Comparison of ENCODE assay signal across 8 cellular contexts in genomic region chr21:41767606-41768370, GRCh38. TPM values are rescaled to one million over a fixed set of nuclear protein-coding genes. Genes with fewer than 3 reads are reported as not detected.
DNase-seq lines count a peak whose midpoint lies in the region; ATAC-seq, FAIRE-seq and TF ChIP-seq lines count a peak whose summit lies in the region.

No MANE protein-coding gene starts in this region.

- H3K79me2 ChIP-seq in H9 (ENCODE audit: insufficient read depth, low read length) (no peaks in the 10 kb centered on the region), HepG2 (ENCODE audit: insufficient read depth, low read length) (peaks cover 35% of the 10 kb centered on the region)

- H3K27ac Mint-ChIP-seq in H9, result no peak overlapping the region; a peak in 1 of 7 replicates
- H3K27ac Mint-ChIP-seq in activated T-helper 1 cell treated with anti-CD3 and anti-CD28 coated beads, Interleukin-12 subunit alpha, Interleukin-12 subunit beta, Interleukin-2, Interleukin-4 antibody, amounts not matched to agents 30 ng/mL and 10 ng/mL and 1 ng/mL, durations not matched to agents 14 hours and 24 hours and 36 hours, result peak overlapping the region; percentile 67

- H3K18ac ChIP-seq in H9 (ENCODE audit: insufficient read length, low read depth, low read length), result no peak overlapping the region

- no peak overlapping the region for H3K14ac ChIP-seq in H9 (ENCODE audit: insufficient read depth, low read length)

- H3T11ph ChIP-seq in H9 (ENCODE audit: low read length), result no peak overlapping the region

- BruUV-seq in HepG2 (replicated peaks; lab: Mats Ljungman, UMichigan), result no TSS peak

- H3K4me1 Mint-ChIP-seq in H9, result peaks cover 61 to 78% of the 10 kb centered on the region in 2 experiments
- H3K4me1 Mint-ChIP-seq in activated T-helper 1 cell treated with anti-CD3 and anti-CD28 coated beads, Interleukin-12 subunit alpha, Interleukin-12 subunit beta, Interleukin-2, Interleukin-4 antibody, amounts not matched to agents 30 ng/mL and 10 ng/mL and 1 ng/mL, durations not matched to agents 14 hours and 24 hours and 36 hours (ENCODE audit: low read depth), result peaks cover 23% of the 10 kb centered on the region

- peak overlapping the region; percentile 62 to 85 for H3K4me3 Mint-ChIP-seq in H9
- H3K4me3 Mint-ChIP-seq in activated T-helper 1 cell treated with anti-CD3 and anti-CD28 coated beads, Interleukin-12 subunit alpha, Interleukin-12 subunit beta, Interleukin-2, Interleukin-4 antibody, amounts not matched to agents 30 ng/mL and 10 ng/mL and 1 ng/mL, durations not matched to agents 14 hours and 24 hours and 36 hours, result peak overlapping the region; percentile 72

- intact Hi-C loops in activated T-helper 1 cell treated with anti-CD3 and anti-CD28 coated beads, Interleukin-12 subunit alpha, Interleukin-12 subunit beta, Interleukin-2, Interleukin-4 antibody, amounts not matched to agents 30 ng/mL and 10 ng/mL and 1 ng/mL, durations not matched to agents 14 hours and 24 hours and 36 hours (cut with micrococcal nuclease), result loop anchor here (5.0 to 10.0 kb wide), 2 partner anchors 153 to 405 kb away; partner anchors contain the start of gene MX2
- intact Hi-C loops in HepG2 (cut with micrococcal nuclease; ENCODE audit: unreplicated experiment), result loop anchor here (2.0 to 5.0 kb wide), 5 partner anchors 17 to 89 kb away; no protein-coding TSS in a partner anchor

- no peak overlapping the region for H4K8ac ChIP-seq in H9 (replicated peaks; ENCODE audit: insufficient read length, low read depth, low read length)

- no peak overlapping the region for H2BK120ac ChIP-seq in H9 (ENCODE audit: low read depth, low read length, poor library complexity, severe bottlenecking)

- no peak for TF ChIP-seq POLR2A in HepG2 (IDR thresholded peaks at IDR 0.05; ENCODE audit: insufficient read depth in 1 of 2, low read depth in 2 of 2, low read length in 2 of 2)

- no peaks in the 10 kb centered on the region for H3K79me1 ChIP-seq in H9 (ENCODE audit: insufficient read depth, low read depth, low read length, poor library complexity, severe bottlenecking)

- no peak for TF ChIP-seq RAD21 in HepG2 (CRISPR knock-in tag; IDR thresholded peaks at IDR 0.05)

- H3K4me1 ChIP-seq in H9 (ENCODE audit: insufficient read depth, low read length) (peaks cover 6% of the 10 kb centered on the region; the same call in 1 of the 2 replicates), HepG2 (ENCODE audit: insufficient read depth, low read length) (peaks cover 81% of the 10 kb centered on the region)

- CTCF ChIA-PET in AG04449 (lab: Yijun Ruan, JAX) (interaction anchor here (0.8 to 5.1 kb wide), 9 partner anchors 9 to 485 kb away, joined by 3 to 63 read pairs (median 5); no protein-coding TSS in a partner anchor), HepG2 (lab: Yijun Ruan, JAX; ENCODE audit: low intra/inter-chr PET ratio, low total read pairs) (interaction anchor here (0.7 to 1.0 kb wide), 3 partner anchors 11 to 157 kb away, joined by 3 to 7 read pairs (median 3); no protein-coding TSS in a partner anchor)

- no peak overlapping the region for H4K91ac ChIP-seq in H9 (ENCODE audit: insufficient read length, low read depth, low read length)

- ATAC-seq in HepG2, result 0 out of 3 replicates have a peak, but pooled peaks have one; percentile 8
- ATAC-seq in GM21737 (IDR thresholded peaks at IDR 0.05; ENCODE audit: unreplicated experiment), result no peak

- no peak overlapping the region for H2AK5ac ChIP-seq in H9 (ENCODE audit: insufficient read length, low read length)

- peaks cover 95% of the 10 kb centered on the region for H3K27me3 Mint-ChIP-seq in H9 (ENCODE audit: low read depth)
- H3K27me3 Mint-ChIP-seq in activated T-helper 1 cell treated with anti-CD3 and anti-CD28 coated beads, Interleukin-12 subunit alpha, Interleukin-12 subunit beta, Interleukin-2, Interleukin-4 antibody, amounts not matched to agents 30 ng/mL and 10 ng/mL and 1 ng/mL, durations not matched to agents 14 hours and 24 hours and 36 hours (ENCODE audit: insufficient read depth), result peaks cover 64% of the 10 kb centered on the region

- no peak overlapping the region for H3K4ac ChIP-seq in H9 (ENCODE audit: low read depth, low read length)

- H3K9ac ChIP-seq in H9 (ENCODE audit: extremely low read depth, insufficient read length, low read length), result no peak overlapping the region
- peak overlapping the region; percentile 72 for H3K9ac ChIP-seq in HepG2 (ENCODE audit: insufficient read depth, low read depth, low read length)

- WGBS in H9 (ENCODE audit: extremely low coverage, insufficient read length, low lambda C conversion rate), result no CpG with 5 or more reads among the region's 25 CpGs
- WGBS in HepG2 (ENCODE audit: low lambda C conversion rate), result 2% methylated on average over 17 of the region's 25 CpGs

- H3K36me3 ChIP-seq in HepG2 (replicated peaks in 1 of 2; ENCODE audit: control insufficient read depth in 1 of 2, insufficient read depth in 2 of 2, low read length in 2 of 2), result no peaks in the 10 kb centered on the region

- H3K56ac ChIP-seq in H9 (ENCODE audit: insufficient read length, low read depth, low read length), result no peak overlapping the region

- no peak for DNase-seq in AG04449 (ENCODE audit: low read depth, low spot score)
- no peak for DNase-seq in H9
- no peak for DNase-seq in activated T-helper 1 cell treated with anti-CD3 and anti-CD28 coated beads, Interleukin-12 subunit alpha, Interleukin-12 subunit beta, Interleukin-2, Interleukin-4 antibody, amounts not matched to agents 30 ng/mL and 10 ng/mL and 1 ng/mL, durations not matched to agents 14 hours and 24 hours and 36 hours (ENCODE audit: low spot score)
- no peak for DNase-seq in HepG2 (ENCODE audit: low spot score)
- no peak for DNase-seq in stimulated activated CD8-positive, alpha-beta memory T cell treated with anti-CD3 and anti-CD28 coated beads, Interleukin-4, amount 100 ng/mL, for 48 hours
- DNase-seq in activated gamma-delta T cell (lab: John Stamatoyannopoulos, UW), result no peak
- no peak for DNase-seq in caudate nucleus (lab: John Stamatoyannopoulos, UW)

- peaks cover 17% of the 10 kb centered on the region for H3K23me2 ChIP-seq in H9 (ENCODE audit: insufficient read length, low read depth, low read length, poor library complexity, severe bottlenecking)

- no peak for TF ChIP-seq EP300 in HepG2 (IDR thresholded peaks at IDR 0.05; ENCODE audit: low read depth in 2 of 2, low read length in 2 of 2)
- no peak for TF ChIP-seq EP300 in HepG2 (CRISPR knock-in tag; IDR thresholded peaks at IDR 0.05; ENCODE audit: borderline replicate concordance)

- POLR2A ChIA-PET in AG04449 (lab: Yijun Ruan, JAX) (interaction anchor here (0.8 to 1.0 kb wide), 3 partner anchors 11 to 155 kb away, joined by 3 to 5 read pairs (median 3); no protein-coding TSS in a partner anchor), HepG2 (lab: Yijun Ruan, JAX) (interaction anchor here (0.6 to 8.1 kb wide), 9 partner anchors 9 to 115 kb away, joined by 3 to 106 read pairs (median 7); no protein-coding TSS in a partner anchor)

- no peaks in the 10 kb centered on the region for H3K36me3 Mint-ChIP-seq in H9 (ENCODE audit: insufficient read depth in 1 of 3, low read depth in 3 of 3)
- no peaks in the 10 kb centered on the region for H3K36me3 Mint-ChIP-seq in activated T-helper 1 cell treated with anti-CD3 and anti-CD28 coated beads, Interleukin-12 subunit alpha, Interleukin-12 subunit beta, Interleukin-2, Interleukin-4 antibody, amounts not matched to agents 30 ng/mL and 10 ng/mL and 1 ng/mL, durations not matched to agents 14 hours and 24 hours and 36 hours (ENCODE audit: low read depth)

- H3K27me3 ChIP-seq in H9 (ENCODE audit: insufficient read depth, low read length) (peaks cover 72% of the 10 kb centered on the region), HepG2 (ENCODE audit: control insufficient read depth in 1 of 2, insufficient read depth in 2 of 2, low read length in 2 of 2) (peaks cover 4 to 32% of the 10 kb centered on the region in 2 experiments; a peak in 3 of 5 replicates)

- H3K9me3 Mint-ChIP-seq in H9, result peaks cover 0 to 2% of the 10 kb centered on the region in 2 experiments; a peak in 2 of 5 replicates
- no peaks in the 10 kb centered on the region for H3K9me3 Mint-ChIP-seq in activated T-helper 1 cell treated with anti-CD3 and anti-CD28 coated beads, Interleukin-12 subunit alpha, Interleukin-12 subunit beta, Interleukin-2, Interleukin-4 antibody, amounts not matched to agents 30 ng/mL and 10 ng/mL and 1 ng/mL, durations not matched to agents 14 hours and 24 hours and 36 hours

- H3K9me3 ChIP-seq in H9 (ENCODE audit: control insufficient read depth, low read depth, low read length) (no peaks in the 10 kb centered on the region), HepG2 (ENCODE audit: low read length) (no peaks in the 10 kb centered on the region)

- H3K27ac ChIP-seq in H9 (ENCODE audit: insufficient read length, low read depth, low read length) (no peak overlapping the region), HepG2 (ENCODE audit: extremely low read length, insufficient read depth, low read length) (peak overlapping the region; percentile 55), caudate nucleus (ENCODE audit: low read depth, low read length) (no peak overlapping the region)

- TF ChIP-seq CTCF in AG04449 (IDR thresholded peaks at IDR 0.05; ENCODE audit: insufficient read depth, low read length, missing control alignments) (no peak), H9 (conservative IDR thresholded peaks at IDR 0.05) (no peak), HepG2 (CRISPR knock-in tag; IDR thresholded peaks at IDR 0.05) (no peak)

- H2BK12ac ChIP-seq in H9 (ENCODE audit: insufficient read length, low read depth, low read length), result no peak overlapping the region

- FAIRE-seq in HepG2 (lab: Jason Lieb, UNC), result no peak

- in situ Hi-C loops in HepG2 (cut with HindIII; ENCODE audit: extremely low pct_ligation_motif_present, low pct_unique_long_range_greater_than_20kb), result loop anchor here (5.0 kb wide), 2 partner anchors 50 to 100 kb away; no protein-coding TSS in a partner anchor

- H2AFZ ChIP-seq in H9 (ENCODE audit: low read length) (no peak overlapping the region), HepG2 (ENCODE audit: low read length) (no peak overlapping the region)

- H4K5ac ChIP-seq in H9 (ENCODE audit: insufficient read length, low read depth, low read length), result no peak overlapping the region

- no peak overlapping the region for H2BK5ac ChIP-seq in H9 (ENCODE audit: insufficient read length, low read length)

- H2BK15ac ChIP-seq in H9 (ENCODE audit: low read depth, low read length), result no peak overlapping the region

- H3K4me3 ChIP-seq in AG04449 (ENCODE audit: low read depth, low read length) (peak overlapping the region; percentile 66), HepG2 (replicated peaks in 1 of 3; ENCODE audit: insufficient read depth in 1 of 3, low read depth in 2 of 3, low read length in 3 of 3) (peak overlapping the region; percentile 51 to 84 (median 80))

- H3K23ac ChIP-seq in H9 (ENCODE audit: insufficient read length, low read depth, low read length), result no peak overlapping the region

- no peak overlapping the region for H2BK20ac ChIP-seq in H9 (ENCODE audit: low read depth, low read length, poor library complexity, severe bottlenecking)

- H4K20me1 ChIP-seq in H9 (ENCODE audit: control insufficient read depth, insufficient read depth, insufficient read length), result no peaks in the 10 kb centered on the region
- H4K20me1 ChIP-seq in HepG2 (ENCODE audit: insufficient read depth, low read length), result peaks cover 33% of the 10 kb centered on the region

- H3K4me2 ChIP-seq in H9 (ENCODE audit: insufficient read depth, insufficient read length, low read length) (peak overlapping the region; percentile 80), HepG2 (ENCODE audit: low read depth, low read length) (peak overlapping the region; percentile 97)

RNA-seq across cellular contexts. Expression of gene RIPK4, which starts 0.9 kb away (rescaled TPM):
- 2.9 and 3.6 TPM in 2 replicates for total RNA-seq in H9 (2021)
- total RNA-seq in activated T-helper 1 cell treated with anti-CD3 and anti-CD28 coated beads, Interleukin-12 subunit alpha, Interleukin-12 subunit beta, Interleukin-2, Interleukin-4 antibody, amounts not matched to agents 30 ng/mL and 10 ng/mL and 1 ng/mL, durations not matched to agents 14 hours and 24 hours and 36 hours, result not detected in 2 replicates
- 4.9 and 5.3 TPM in 2 replicates for total RNA-seq in HepG2 (2016; rRNA removed; fragmentation: Illumina TruSeq; extraction: Trizol)
- total RNA-seq in HepG2 (2016; cell fraction: cytosol; rRNA removed; fragmentation: Illumina TruSeq; extraction: Trizol; ENCODE audit: low read depth), result 0.51 and 0.71 TPM in 2 replicates
- 4.4 and 5.2 TPM in 2 replicates for total RNA-seq in HepG2 (2016; cell fraction: insoluble cytoplasmic fraction; rRNA removed; fragmentation: Illumina TruSeq; extraction: Trizol)
- 2.1 and 2.3 TPM in 2 replicates for total RNA-seq in HepG2 (2016; cell fraction: membrane; rRNA removed; fragmentation: Illumina TruSeq; extraction: Trizol)
- 3.5 and 4.3 TPM in 2 replicates for total RNA-seq in HepG2 (2016; cell fraction: nucleus; rRNA removed; fragmentation: Illumina TruSeq; extraction: Trizol)
- polyA plus RNA-seq in HepG2 (2011; rRNA removed), result 3.1 and 3.7 TPM in 2 replicates
- 2.8 TPM in 2 replicates for polyA plus RNA-seq in HepG2 (2011; cell fraction: cytosol; rRNA removed)
- polyA plus RNA-seq in HepG2 (2011; cell fraction: nucleus; rRNA removed), result 11.6 and 15.3 TPM in 2 replicates
- 5.1 and 8.2 TPM in 2 replicates for polyA plus RNA-seq in HepG2 (2012)
- 0.29 and 0.38 TPM in 2 replicates for polyA plus RNA-seq in HepG2 (2016; cell fraction: cytosol; fragmentation: Illumina TruSeq; extraction: Trizol; ENCODE audit: low read depth)
- 3.7 and 4.2 TPM in 2 replicates for polyA plus RNA-seq in HepG2 (2016; cell fraction: insoluble cytoplasmic fraction; fragmentation: Illumina TruSeq; extraction: Trizol; ENCODE audit: low read depth)
- polyA plus RNA-seq in HepG2 (2016; cell fraction: membrane; fragmentation: Illumina TruSeq; extraction: Trizol; ENCODE audit: low read depth), result 0.65 and 1.0 TPM in 2 replicates
- polyA plus RNA-seq in HepG2 (2016; cell fraction: nucleus; fragmentation: Illumina TruSeq; extraction: Trizol; ENCODE audit: insufficient read depth, low read depth), result 6.2 and 7.7 TPM in 2 replicates
- 0.70 and 14.5 TPM in 2 replicates for polyA minus RNA-seq in HepG2 (2011; rRNA and poly(A)+ RNA removed; ENCODE audit: low replicate concordance)
- 6.3 and 8.3 TPM in 2 replicates for polyA minus RNA-seq in HepG2 (2011; cell fraction: cytosol; rRNA and poly(A)+ RNA removed)
- 4.6 and 8.5 TPM in 2 replicates for polyA minus RNA-seq in HepG2 (2011; cell fraction: nucleus; rRNA and poly(A)+ RNA removed)
